Comparison of ENCODE assay signal across 1 cellular context in genomic region chrX:151973851-151974335, GRCh38.
A peak's percentile ranks its signal among the peaks of the same experiment; 100 is the strongest.
TF ChIP-seq lines count a peak whose summit lies in the region.

No MANE protein-coding gene starts in this region.

TF ChIP-seq in HepG2, 621 proteins besides CTCF, POLR2A, EP300 and RAD21 (continued from another document):
- no peak for TF ChIP-seq PBX3 (CRISPR knock-in tag; IDR thresholded peaks at IDR 0.05; ENCODE audit: borderline replicate concordance)
- no peak for TF ChIP-seq ZFP36 (IDR thresholded peaks at IDR 0.05; ENCODE audit: borderline replicate concordance, low read depth, low read length, partially characterized antibody)
- TF ChIP-seq RAD51 (IDR thresholded peaks at IDR 0.05; ENCODE audit: borderline replicate concordance): no peak
- no peak for TF ChIP-seq PHF20 (CRISPR knock-in tag; IDR thresholded peaks at IDR 0.05)
- no peak for TF ChIP-seq SOX6 (IDR thresholded peaks at IDR 0.05)
- TF ChIP-seq SOX6 (CRISPR knock-in tag; IDR thresholded peaks at IDR 0.05): no peak
- no peak for TF ChIP-seq ZNF790 (CRISPR knock-in tag; IDR thresholded peaks at IDR 0.05; ENCODE audit: borderline replicate concordance)
- TF ChIP-seq ZNF337 (CRISPR knock-in tag; IDR thresholded peaks at IDR 0.05; ENCODE audit: borderline replicate concordance, low read depth): no peak
- no peak for TF ChIP-seq ZNF562 (CRISPR knock-in tag; IDR thresholded peaks at IDR 0.05; ENCODE audit: borderline replicate concordance)
- no peak for TF ChIP-seq SP2 (CRISPR knock-in tag; IDR thresholded peaks at IDR 0.05)
- TF ChIP-seq HNRNPLL (IDR thresholded peaks at IDR 0.05; ENCODE audit: low read depth, low read length, poor library complexity, severe bottlenecking): no peak
- TF ChIP-seq ZNF749 (CRISPR knock-in tag; IDR thresholded peaks at IDR 0.05; ENCODE audit: borderline replicate concordance): no peak
- no peak for TF ChIP-seq ZBTB40 (IDR thresholded peaks at IDR 0.05)
- TF ChIP-seq ZBTB40 (CRISPR knock-in tag; IDR thresholded peaks at IDR 0.05): no peak
- no peak for TF ChIP-seq ZNF432 (CRISPR knock-in tag; IDR thresholded peaks at IDR 0.05; ENCODE audit: borderline replicate concordance)
- TF ChIP-seq ZNF543 (CRISPR knock-in tag; IDR thresholded peaks at IDR 0.05): 0 out of 2 replicates have a peak, but pooled peaks have one; percentile 2
- peak; percentile 11; the same call in 1 of the 2 replicates for TF ChIP-seq TFDP2 (CRISPR knock-in tag; IDR thresholded peaks at IDR 0.05)
- peak; percentile 50 for TF ChIP-seq RBM39 (IDR thresholded peaks at IDR 0.05; ENCODE audit: low read depth, low read length, poor library complexity, severe bottlenecking)
- no peak for TF ChIP-seq ATM (IDR thresholded peaks at IDR 0.05; ENCODE audit: borderline replicate concordance)
- no peak for TF ChIP-seq KMT2A (CRISPR knock-in tag; IDR thresholded peaks at IDR 0.05)
- TF ChIP-seq ZNF142 (CRISPR knock-in tag; IDR thresholded peaks at IDR 0.05): no peak
- TF ChIP-seq ZNF713 (CRISPR knock-in tag; IDR thresholded peaks at IDR 0.05): no peak
- no peak for TF ChIP-seq ZMYM2 (CRISPR knock-in tag; IDR thresholded peaks at IDR 0.05)
- TF ChIP-seq HOXA5 (CRISPR knock-in tag; IDR thresholded peaks at IDR 0.05): no peak
- TF ChIP-seq MED13 (CRISPR knock-in tag; IDR thresholded peaks at IDR 0.05): no peak
- TF ChIP-seq ZBTB4 (CRISPR knock-in tag; IDR thresholded peaks at IDR 0.05; ENCODE audit: borderline replicate concordance): no peak
- no peak for TF ChIP-seq ZNF816 (CRISPR knock-in tag; IDR thresholded peaks at IDR 0.05; ENCODE audit: borderline replicate concordance)
- no peak for TF ChIP-seq SIN3A (IDR thresholded peaks at IDR 0.05; ENCODE audit: borderline replicate concordance, low read depth, low read length)
- TF ChIP-seq SAP130 (CRISPR knock-in tag; IDR thresholded peaks at IDR 0.05; ENCODE audit: low read depth): 0 out of 2 replicates have a peak, but pooled peaks have one; percentile 31
- no peak for TF ChIP-seq ZNF382 (CRISPR knock-in tag; IDR thresholded peaks at IDR 0.05; ENCODE audit: borderline replicate concordance)
- no peak for TF ChIP-seq SATB2 (CRISPR knock-in tag; IDR thresholded peaks at IDR 0.05)
